In the genomic region with DNA sequence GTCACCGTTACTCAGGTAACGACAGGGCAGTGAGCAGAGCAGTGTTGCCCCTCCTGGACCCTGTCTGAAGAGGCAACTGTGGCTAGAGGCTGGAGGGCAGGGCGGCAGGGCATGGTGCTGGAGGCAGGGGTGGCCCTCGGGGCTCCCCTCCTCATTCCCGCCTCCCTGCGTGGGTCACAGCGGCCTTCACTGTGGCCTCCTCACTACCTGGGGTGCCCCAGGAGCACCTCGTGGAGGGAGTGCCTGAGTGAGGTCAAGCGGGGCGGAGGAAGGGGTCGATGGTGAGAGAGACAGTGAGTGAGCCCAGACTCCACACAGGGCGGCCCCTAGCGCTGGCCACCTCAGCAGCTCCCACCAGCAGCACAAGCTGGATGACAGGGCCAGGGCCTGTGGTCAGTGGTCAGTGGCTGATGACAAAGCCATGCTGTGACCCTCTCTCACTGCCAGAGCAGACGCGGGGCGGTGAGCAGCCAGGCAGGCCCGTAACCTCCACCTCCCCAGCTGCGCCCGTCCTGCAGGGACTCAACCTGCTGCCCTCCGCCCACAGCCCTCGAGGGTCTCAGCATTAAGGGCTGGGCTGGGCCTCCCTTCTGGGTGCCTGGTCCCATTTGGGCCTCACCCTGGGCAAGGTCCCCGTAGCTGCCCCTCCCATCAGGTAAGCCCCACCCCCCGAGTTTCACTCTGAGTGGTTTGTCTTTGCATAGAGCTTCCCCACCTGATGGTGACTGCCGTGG, we compare ENCODE assay signal across 1 cellular context.
TF ChIP-seq lines count a peak whose summit lies in the region.

No MANE protein-coding gene starts in this region.

TF ChIP-seq in K562, 482 proteins besides CTCF, POLR2A, EP300 and RAD21:
- no peak for TF ChIP-seq CREBBP (IDR thresholded peaks at IDR 0.05; ENCODE audit: low read depth, low read length)
- TF ChIP-seq, protein P1, sequence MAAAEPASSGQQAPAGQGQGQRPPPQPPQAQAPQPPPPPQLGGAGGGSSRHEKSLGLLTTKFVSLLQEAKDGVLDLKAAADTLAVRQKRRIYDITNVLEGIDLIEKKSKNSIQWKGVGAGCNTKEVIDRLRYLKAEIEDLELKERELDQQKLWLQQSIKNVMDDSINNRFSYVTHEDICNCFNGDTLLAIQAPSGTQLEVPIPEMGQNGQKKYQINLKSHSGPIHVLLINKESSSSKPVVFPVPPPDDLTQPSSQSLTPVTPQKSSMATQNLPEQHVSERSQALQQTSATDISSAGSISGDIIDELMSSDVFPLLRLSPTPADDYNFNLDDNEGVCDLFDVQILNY (CRISPR knock-in tag; IDR thresholded peaks at IDR 0.05) = no peak
- no peak for TF ChIP-seq RFX7 (CRISPR knock-in tag; IDR thresholded peaks at IDR 0.05)
- TF ChIP-seq, protein P2, sequence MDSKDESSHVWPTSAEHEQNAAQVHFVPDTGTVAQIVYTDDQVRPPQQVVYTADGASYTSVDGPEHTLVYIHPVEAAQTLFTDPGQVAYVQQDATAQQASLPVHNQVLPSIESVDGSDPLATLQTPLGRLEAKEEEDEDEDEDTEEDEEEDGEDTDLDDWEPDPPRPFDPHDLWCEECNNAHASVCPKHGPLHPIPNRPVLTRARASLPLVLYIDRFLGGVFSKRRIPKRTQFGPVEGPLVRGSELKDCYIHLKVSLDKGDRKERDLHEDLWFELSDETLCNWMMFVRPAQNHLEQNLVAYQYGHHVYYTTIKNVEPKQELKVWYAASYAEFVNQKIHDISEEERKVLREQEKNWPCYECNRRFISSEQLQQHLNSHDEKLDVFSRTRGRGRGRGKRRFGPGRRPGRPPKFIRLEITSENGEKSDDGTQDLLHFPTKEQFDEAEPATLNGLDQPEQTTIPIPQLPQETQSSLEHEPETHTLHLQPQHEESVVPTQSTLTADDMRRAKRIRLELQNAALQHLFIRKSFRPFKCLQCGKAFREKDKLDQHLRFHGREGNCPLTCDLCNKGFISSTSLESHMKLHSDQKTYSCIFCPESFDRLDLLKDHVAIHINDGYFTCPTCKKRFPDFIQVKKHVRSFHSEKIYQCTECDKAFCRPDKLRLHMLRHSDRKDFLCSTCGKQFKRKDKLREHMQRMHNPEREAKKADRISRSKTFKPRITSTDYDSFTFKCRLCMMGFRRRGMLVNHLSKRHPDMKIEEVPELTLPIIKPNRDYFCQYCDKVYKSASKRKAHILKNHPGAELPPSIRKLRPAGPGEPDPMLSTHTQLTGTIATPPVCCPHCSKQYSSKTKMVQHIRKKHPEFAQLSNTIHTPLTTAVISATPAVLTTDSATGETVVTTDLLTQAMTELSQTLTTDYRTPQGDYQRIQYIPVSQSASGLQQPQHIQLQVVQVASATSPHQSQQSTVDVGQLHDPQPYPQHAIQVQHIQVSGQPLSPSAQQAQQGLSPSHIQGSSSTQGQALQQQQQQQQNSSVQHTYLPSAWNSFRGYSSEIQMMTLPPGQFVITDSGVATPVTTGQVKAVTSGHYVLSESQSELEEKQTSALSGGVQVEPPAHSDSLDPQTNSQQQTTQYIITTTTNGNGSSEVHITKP (IDR thresholded peaks at IDR 0.05; ENCODE audit: partially characterized antibody) = no peak
- no peak for TF ChIP-seq FOXO4 (CRISPR knock-in tag; IDR thresholded peaks at IDR 0.05)
- no peak for TF ChIP-seq ZNF668 (CRISPR knock-in tag; IDR thresholded peaks at IDR 0.05)
- TF ChIP-seq CBFA2T3 (IDR thresholded peaks at IDR 0.05) = no peak
- no peak for TF ChIP-seq ZNF609 (CRISPR knock-in tag; IDR thresholded peaks at IDR 0.05; ENCODE audit: borderline replicate concordance)
- no peak for TF ChIP-seq WHSC1 (IDR thresholded peaks at IDR 0.05; ENCODE audit: low read length)
- no peak for TF ChIP-seq DACH1 (IDR thresholded peaks at IDR 0.05; ENCODE audit: partially characterized antibody)
